In genomic region chr22:20037419-20037818, GRCh38 we compare ENCODE assay signal across 12 cellular contexts.
DNase-seq lines count a peak whose midpoint lies in the region; TF ChIP-seq lines count a peak whose summit lies in the region.
"Had no signal": no experiment of that assay in that cellular context is flagged by ENCODE, and none has a peak within 500 bp of the region (broad histone marks: within the 10 kb centered on the region; RNA-seq: fewer than 3 reads in every experiment).

No MANE protein-coding gene starts in this region.

- H3K36me3 ChIP-seq in BLaER1 (peaks cover 56% of the 10 kb centered on the region), DOHH2 (ENCODE audit: control insufficient read depth, low read length) (peaks cover 29% of the 10 kb centered on the region)

- H3K9me3 ChIP-seq in BLaER1: peaks cover 30% of the 10 kb centered on the region
- peaks cover 8% of the 10 kb centered on the region; the same call in 1 of the 2 replicates for H3K9me3 ChIP-seq in DOHH2 (ENCODE audit: control insufficient read depth, insufficient read depth, low read length)
- H3K9me3 ChIP-seq: tibial nerve had no signal

- no peaks in the 10 kb centered on the region for H3K27me3 ChIP-seq in BLaER1
- no peaks in the 10 kb centered on the region for H3K27me3 ChIP-seq in DOHH2 (ENCODE audit: control insufficient read depth, low read length)
- H3K27me3 ChIP-seq in layer of hippocampus (ENCODE audit: control insufficient read depth, insufficient read depth, low read length): no peaks in the 10 kb centered on the region
- H3K27me3 ChIP-seq: tibial nerve had no signal

- H4K20me1 ChIP-seq in BLaER1: no peaks in the 10 kb centered on the region
- H4K20me1 ChIP-seq in DOHH2 (ENCODE audit: control insufficient read depth, insufficient read depth, low read depth, low read length): no peaks in the 10 kb centered on the region

- TF ChIP-seq CTCF in DOHH2 (IDR thresholded peaks at IDR 0.05; ENCODE audit: low read depth, low read length, poor library complexity, severe bottlenecking): no peak

- H3K4me1 ChIP-seq in BLaER1: peaks cover 81% of the 10 kb centered on the region
- H3K4me1 ChIP-seq in DOHH2 (ENCODE audit: control insufficient read depth, low read length): peaks cover 60% of the 10 kb centered on the region

- peak overlapping the region; percentile 94 for H3K4me2 ChIP-seq in BLaER1
- H3K4me2 ChIP-seq in DOHH2 (ENCODE audit: low read length): peak overlapping the region; percentile 38
- H3K4me2 ChIP-seq: GM23338 had no signal

- H3K79me2 ChIP-seq in DOHH2 (ENCODE audit: control insufficient read depth, low read length): peaks cover 31% of the 10 kb centered on the region

- H3K4me3 ChIP-seq in BLaER1: peak overlapping the region; percentile 37
- H3K4me3 ChIP-seq in DOHH2 (ENCODE audit: low read length): no peak overlapping the region
- H3K4me3 ChIP-seq: GM23338, tibial nerve had no signal

- peak; percentile 5 for DNase-seq in SKM-1 (lab: John Stamatoyannopoulos, UW; ENCODE audit: unreplicated experiment)
- DNase-seq in medulla oblongata (ENCODE audit: extremely low spot score): no peak
- no peak for DNase-seq in stimulated activated CD4-positive, alpha-beta T cell treated with anti-CD3 and anti-CD28 coated beads, Interleukin-4, amount 100 ng/mL, for 24 hours
- no peak for DNase-seq in NCI-H2227 (lab: John Stamatoyannopoulos, UW; ENCODE audit: unreplicated experiment)
- DNase-seq: cortex of kidney; immature natural killer cell; stimulated activated CD4-positive, alpha-beta T cell treated with anti-CD3 and anti-CD28 coated beads, Interleukin-12 subunit alpha, Interleukin-12 subunit beta, amount 100 ng/mL, for 4 hours had no signal

- H3K27ac ChIP-seq in BLaER1: peak overlapping the region; percentile 96
- H3K27ac ChIP-seq in DOHH2 (ENCODE audit: low read depth, low read length): 0 out of 2 replicates have a peak overlapping the region, but pooled peaks have one; percentile 9
- peak overlapping the region; percentile 16 for H3K27ac ChIP-seq in layer of hippocampus (ENCODE audit: low read depth, low read length)
- H3K27ac ChIP-seq: tibial nerve had no signal

- peaks cover 8% of the 10 kb centered on the region; the same call in 1 of the 2 replicates for H3F3A ChIP-seq in DOHH2 (ENCODE audit: control insufficient read depth, insufficient read depth)

- peak overlapping the region; percentile 66 for H3K9ac ChIP-seq in BLaER1

- H3K9me2 ChIP-seq in DOHH2 (replicated peaks; ENCODE audit: control insufficient read depth, low read length): no peaks in the 10 kb centered on the region

Comparison
In these comparisons a context has a peak if more than half of its experiments do, and no peak if none do; other contexts are left out.
1. H3K27ac ChIP-seq: peak in every context shown above with its lines; median percentile 96 in BLaER1; 16 in layer of hippocampus; 9 in DOHH2.